In genomic region chr15:68550498-68551295, GRCh38 we compare ENCODE assay signal across 8 cellular contexts. TPM values are rescaled to one million over a fixed set of nuclear protein-coding genes. Genes with fewer than 3 reads are reported as not detected.
DNase-seq lines count a peak whose midpoint lies in the region; ATAC-seq and TF ChIP-seq lines count a peak whose summit lies in the region.

No MANE protein-coding gene starts in this region.

- H3K27ac ChIP-seq in right lobe of liver = no peak overlapping the region

- intact Hi-C loops in right lobe of liver (cut with DNase I) = no loop called here

- no peak for TF ChIP-seq POLR2A in right lobe of liver (IDR thresholded peaks at IDR 0.05)

- 8% methylated on average over 11 of the region's 20 CpGs for WGBS in right lobe of liver (ENCODE audit: insufficient coverage, low coverage, low lambda C conversion rate, missing lambda C conversion rate)

- H3K9me3 ChIP-seq in right lobe of liver = no peaks in the 10 kb centered on the region

- H3K36me3 ChIP-seq in right lobe of liver = no peaks in the 10 kb centered on the region

- DNase-seq in NCI-H1436 (lab: John Stamatoyannopoulos, UW) (peak; percentile 69), NCI-H1436 treated with DMSO at 0.1 percent for 48 hours (lab: John Stamatoyannopoulos, UW) (no peak), NCI-H1930 (lab: John Stamatoyannopoulos, UW) (peak; percentile 2 to 35), cerebellar cortex (ENCODE audit: low spot score) (peak; percentile 83), right lobe of liver (peak; percentile 70 to 75 (median 72))
- peak; percentile 78 for DNase-seq in activated CD4-positive, CD25-positive, alpha-beta regulatory T cell treated with anti-CD3 and anti-CD28 coated beads, Interleukin-2, amount 50 U/mL, for 72 hours
- DNase-seq in stimulated activated CD8-positive, alpha-beta memory T cell treated with anti-CD3 and anti-CD28 coated beads, Interleukin-12 subunit alpha, Interleukin-12 subunit beta, amount 100 ng/mL, for 1 hour (ENCODE audit: low read depth) = peak; percentile 60

- no peak overlapping the region for H3K4me3 ChIP-seq in right lobe of liver

- no peaks in the 10 kb centered on the region for H3K27me3 ChIP-seq in right lobe of liver

- peak; percentile 63 to 86 (median 78) for ATAC-seq in right lobe of liver
- no peak for ATAC-seq in GM21619 (IDR thresholded peaks at IDR 0.05; ENCODE audit: unreplicated experiment)

- no peaks in the 10 kb centered on the region for H3K4me1 ChIP-seq in right lobe of liver

- peak; percentile 75 to 94 (median 92) for TF ChIP-seq CTCF in right lobe of liver (IDR thresholded peaks at IDR 0.05)

RNA-seq across cellular contexts. Expression of gene CORO2B, which starts 28.1 kb away (rescaled TPM):
- under 1 TPM; 0.18 to 0.68 (median 0.41) TPM for total RNA-seq in right lobe of liver
